Comparison of ENCODE assay signal across 15 cellular contexts in genomic region chr1:16489195-16489880, GRCh38. TPM values are rescaled to one million over a fixed set of nuclear protein-coding genes. Genes with fewer than 3 reads are reported as not detected.
"Had no signal": no experiment of that assay in that cellular context is flagged by ENCODE, and none has a peak within 500 bp of the region (broad histone marks: within the 10 kb centered on the region; RNA-seq: fewer than 3 reads in every experiment).

No MANE protein-coding gene starts in this region.

RNA-seq across cellular contexts. Expression of gene RNU1-1, which starts 24.7 kb away (rescaled TPM):
- polyA plus RNA-seq: adipose tissue had no signal

RNA-seq across cellular contexts. Expression of gene SPATA21, which starts 52.1 kb away (rescaled TPM):
- total RNA-seq: activated B cell treated with CpG ODN at 0.5 μM for 24 hours; activated CD4-positive, alpha-beta memory T cell treated with anti-CD3 and anti-CD28 coated beads for 36 hours; activated CD4-positive, alpha-beta T cell treated with anti-CD3 and anti-CD28 coated beads, Interleukin-2, amount 10 ng/mL, durations not matched to agents 24 days and 14 days; activated CD8-positive, alpha-beta memory T cell treated with anti-CD3 and anti-CD28 coated beads for 36 hours; activated CD8-positive, alpha-beta T cell treated with anti-CD3 and anti-CD28 coated beads for 36 hours; activated naive CD4-positive, alpha-beta T cell treated with anti-CD3 and anti-CD28 coated beads for 36 hours; activated naive CD4-positive, alpha-beta T cell treated with anti-CD3 and anti-CD28 coated beads, Interleukin-2, amount 50 U/mL, for 72 hours; activated naive CD8-positive, alpha-beta T cell treated with anti-CD3 and anti-CD28 coated beads for 36 hours; activated T-cell treated with anti-CD3 and anti-CD28 coated beads, Interleukin-2, amount 50 U/mL, for 4 hours; activated T-cell treated with anti-CD3 and anti-CD28 coated beads, Interleukin-2, amount 50 U/mL, for 72 hours; activated T-helper 1 cell treated with anti-CD3 and anti-CD28 coated beads, Interleukin-12 subunit alpha, Interleukin-12 subunit beta, Interleukin-2, Interleukin-4 antibody, amounts not matched to agents 30 ng/mL and 10 ng/mL and 1 ng/mL, durations not matched to agents 14 hours and 24 hours and 36 hours; ascending aorta; cardiac septum; cerebellum had no signal
